Comparison of ENCODE assay signal across 21 cellular contexts in genomic region chrX:40039887-40040286, GRCh38.
"Had no signal": no experiment of that assay in that cellular context is flagged by ENCODE, and none has a peak within 500 bp of the region (broad histone marks: within the 10 kb centered on the region; RNA-seq: fewer than 3 reads in every experiment).

No MANE protein-coding gene starts in this region.

- H3K4me3 ChIP-seq: coronary artery, gastrocnemius medialis, left lung, pancreas, right lobe of liver, thoracic aorta, tibial nerve, upper lobe of left lung had no signal

- DNase-seq: effector memory CD8-positive, alpha-beta T cell; gastrocnemius medialis; head of caudate nucleus; left cardiac atrium; left lung; mesenchymal stem cell; natural killer cell; pancreas; right lobe of liver; small intestine; stimulated activated CD4-positive, alpha-beta T cell treated with anti-CD3 and anti-CD28 coated beads, Interleukin-15, amount 100 ng/mL, for 24 hours; stimulated activated CD4-positive, alpha-beta T cell treated with anti-CD3 and anti-CD28 coated beads, Interleukin-2, amount 100 ng/mL, for 48 hours; stimulated activated naive B cell treated with anti-CD40 and anti-IgM and Interleukin-4, amounts not matched to agents 10 μg/mL and 1 μg/mL and 100 μg/mL, for 72 hours; upper lobe of left lung had no signal

- H3K4me1 ChIP-seq: gastrocnemius medialis, pancreas, right lobe of liver, tibial nerve had no signal

- FAIRE-seq: islet of Langerhans, pancreas, small intestine, urothelium cell line had no signal

- H3K36me3 Mint-ChIP-seq: natural killer cell; stimulated activated naive B cell treated with anti-CD40 and anti-IgM and Interleukin-4, amounts not matched to agents 10 μg/mL and 1 μg/mL and 100 μg/mL, for 72 hours had no signal

- H3K27me3 Mint-ChIP-seq: effector memory CD8-positive, alpha-beta T cell; stimulated activated naive CD8-positive, alpha-beta T cell treated with anti-CD3 and anti-CD28 coated beads, Interleukin-15, Interleukin-2, amounts not matched to agents 100 ng/mL and 50 ng/mL, for 24 hours had no signal

- H3K9me3 Mint-ChIP-seq: effector memory CD8-positive, alpha-beta T cell; natural killer cell; stimulated activated naive B cell treated with anti-CD40 and anti-IgM and Interleukin-4, amounts not matched to agents 10 μg/mL and 1 μg/mL and 100 μg/mL, for 72 hours; stimulated activated naive CD8-positive, alpha-beta T cell treated with anti-CD3 and anti-CD28 coated beads, Interleukin-15, Interleukin-2, amounts not matched to agents 100 ng/mL and 50 ng/mL, for 24 hours had no signal

- H3K36me3 ChIP-seq: gastrocnemius medialis, left lung, neutrophil, pancreas, right lobe of liver, thoracic aorta, tibial nerve, upper lobe of left lung had no signal

- ATAC-seq: effector memory CD8-positive, alpha-beta T cell; gastrocnemius medialis; left cardiac atrium; left lung; natural killer cell; pancreas; right lobe of liver; stimulated activated naive B cell treated with anti-CD40 and anti-IgM and Interleukin-4, amounts not matched to agents 10 μg/mL and 1 μg/mL and 100 μg/mL, for 72 hours had no signal

- H3K9me3 ChIP-seq: left lung, neutrophil, pancreas, thoracic aorta, upper lobe of left lung had no signal

- H3K27ac Mint-ChIP-seq: effector memory CD8-positive, alpha-beta T cell; natural killer cell; stimulated activated naive B cell treated with anti-CD40 and anti-IgM and Interleukin-4, amounts not matched to agents 10 μg/mL and 1 μg/mL and 100 μg/mL, for 72 hours had no signal

- H3K4me3 Mint-ChIP-seq: effector memory CD8-positive, alpha-beta T cell; natural killer cell; stimulated activated naive B cell treated with anti-CD40 and anti-IgM and Interleukin-4, amounts not matched to agents 10 μg/mL and 1 μg/mL and 100 μg/mL, for 72 hours; stimulated activated naive CD8-positive, alpha-beta T cell treated with anti-CD3 and anti-CD28 coated beads, Interleukin-15, Interleukin-2, amounts not matched to agents 100 ng/mL and 50 ng/mL, for 24 hours had no signal

- H3K27me3 ChIP-seq: left lung, neutrophil, right lobe of liver, tibial nerve, upper lobe of left lung had no signal

- H3K27ac ChIP-seq: coronary artery, gastrocnemius medialis, left lung, neutrophil, pancreas, right lobe of liver, thoracic aorta, tibial nerve, upper lobe of left lung had no signal
